2 cellular contexts compared by ENCODE assay signal in the genomic region with DNA sequence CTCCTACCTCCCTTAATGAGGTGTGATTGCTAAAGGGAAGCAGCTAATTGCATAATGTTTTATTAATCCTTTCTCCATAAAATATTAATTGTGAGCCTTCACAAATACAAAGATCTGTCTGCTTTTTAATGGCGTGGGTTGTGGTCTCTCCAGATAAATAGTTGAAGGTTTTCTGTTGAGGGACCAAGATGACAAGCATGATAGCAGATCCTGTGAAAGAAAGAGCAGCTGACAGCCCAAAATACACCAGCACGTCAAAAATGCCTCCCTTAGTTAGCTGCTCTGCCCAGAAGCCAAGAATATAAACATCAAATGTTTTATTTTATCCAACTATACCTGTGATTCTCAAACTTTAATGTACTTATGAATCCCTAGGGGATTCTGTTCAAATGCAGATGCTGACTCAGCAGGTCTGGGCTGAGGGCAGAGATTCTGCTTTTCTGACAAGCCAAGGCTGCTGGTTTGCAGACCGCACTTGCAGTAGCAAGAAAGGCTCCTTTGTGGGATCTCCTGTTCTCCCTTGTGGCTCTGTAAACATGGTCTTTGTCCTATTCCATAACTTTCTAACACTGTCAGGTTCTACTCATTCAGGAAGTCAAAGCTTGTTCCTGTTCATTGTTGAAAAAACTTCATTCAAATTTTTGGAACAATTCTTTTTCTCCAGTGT.
A peak's percentile ranks its signal among the peaks of the same experiment; 100 is the strongest.
TF ChIP-seq lines count a peak whose summit lies in the region.

No MANE protein-coding gene starts in this region.

TF ChIP-seq in K562, 482 proteins besides CTCF, POLR2A, EP300 and RAD21 (continued from another document and continues in another):
- TF ChIP-seq, protein P1, sequence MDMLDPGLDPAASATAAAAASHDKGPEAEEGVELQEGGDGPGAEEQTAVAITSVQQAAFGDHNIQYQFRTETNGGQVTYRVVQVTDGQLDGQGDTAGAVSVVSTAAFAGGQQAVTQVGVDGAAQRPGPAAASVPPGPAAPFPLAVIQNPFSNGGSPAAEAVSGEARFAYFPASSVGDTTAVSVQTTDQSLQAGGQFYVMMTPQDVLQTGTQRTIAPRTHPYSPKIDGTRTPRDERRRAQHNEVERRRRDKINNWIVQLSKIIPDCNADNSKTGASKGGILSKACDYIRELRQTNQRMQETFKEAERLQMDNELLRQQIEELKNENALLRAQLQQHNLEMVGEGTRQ (CRISPR knock-in tag; IDR thresholded peaks at IDR 0.05), result no peak
- TF ChIP-seq E2F6 (IDR thresholded peaks at IDR 0.05; ENCODE audit: borderline replicate concordance in 1 of 2, extremely low read depth in 1 of 2, insufficient read depth in 1 of 2, insufficient read length in 1 of 2, low read depth in 1 of 2, low read length in 1 of 2, poor library complexity in 1 of 2, severe bottlenecking in 1 of 2), result no peak
- TF ChIP-seq, protein P2, sequence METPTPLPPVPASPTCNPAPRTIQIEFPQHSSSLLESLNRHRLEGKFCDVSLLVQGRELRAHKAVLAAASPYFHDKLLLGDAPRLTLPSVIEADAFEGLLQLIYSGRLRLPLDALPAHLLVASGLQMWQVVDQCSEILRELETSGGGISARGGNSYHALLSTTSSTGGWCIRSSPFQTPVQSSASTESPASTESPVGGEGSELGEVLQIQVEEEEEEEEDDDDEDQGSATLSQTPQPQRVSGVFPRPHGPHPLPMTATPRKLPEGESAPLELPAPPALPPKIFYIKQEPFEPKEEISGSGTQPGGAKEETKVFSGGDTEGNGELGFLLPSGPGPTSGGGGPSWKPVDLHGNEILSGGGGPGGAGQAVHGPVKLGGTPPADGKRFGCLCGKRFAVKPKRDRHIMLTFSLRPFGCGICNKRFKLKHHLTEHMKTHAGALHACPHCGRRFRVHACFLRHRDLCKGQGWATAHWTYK (CRISPR knock-in tag; IDR thresholded peaks at IDR 0.05), result no peak
- TF ChIP-seq TCF7L2 (IDR thresholded peaks at IDR 0.05; ENCODE audit: low read depth, low read length), result no peak
- TF ChIP-seq IRF2 (CRISPR knock-in tag; IDR thresholded peaks at IDR 0.05), result no peak
- peak; percentile 89 for TF ChIP-seq ZNF316 (IDR thresholded peaks at IDR 0.05)
- no peak for TF ChIP-seq HMG20A (CRISPR knock-in tag; conservative IDR thresholded peaks at IDR 0.05)
- TF ChIP-seq CEBPG (CRISPR knock-in tag; IDR thresholded peaks at IDR 0.05), result no peak
- no peak for TF ChIP-seq CEBPG (tag; conservative IDR thresholded peaks at IDR 0.05 in 1 of 2, IDR thresholded peaks at IDR 0.05 in 1 of 2)
- no peak for TF ChIP-seq MEF2D (tag; conservative IDR thresholded peaks at IDR 0.05; ENCODE audit: low read depth)
- TF ChIP-seq ETV5 (CRISPR knock-in tag; IDR thresholded peaks at IDR 0.05; ENCODE audit: low read depth), result no peak
- TF ChIP-seq, protein P3, sequence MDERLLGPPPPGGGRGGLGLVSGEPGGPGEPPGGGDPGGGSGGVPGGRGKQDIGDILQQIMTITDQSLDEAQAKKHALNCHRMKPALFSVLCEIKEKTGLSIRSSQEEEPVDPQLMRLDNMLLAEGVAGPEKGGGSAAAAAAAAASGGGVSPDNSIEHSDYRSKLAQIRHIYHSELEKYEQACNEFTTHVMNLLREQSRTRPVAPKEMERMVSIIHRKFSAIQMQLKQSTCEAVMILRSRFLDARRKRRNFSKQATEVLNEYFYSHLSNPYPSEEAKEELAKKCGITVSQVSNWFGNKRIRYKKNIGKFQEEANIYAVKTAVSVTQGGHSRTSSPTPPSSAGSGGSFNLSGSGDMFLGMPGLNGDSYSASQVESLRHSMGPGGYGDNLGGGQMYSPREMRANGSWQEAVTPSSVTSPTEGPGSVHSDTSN (CRISPR knock-in tag; IDR thresholded peaks at IDR 0.05; ENCODE audit: low read depth), result no peak
- TF ChIP-seq, protein P3 (tag; conservative IDR thresholded peaks at IDR 0.05; ENCODE audit: low read depth), result no peak
- TF ChIP-seq, protein P4, sequence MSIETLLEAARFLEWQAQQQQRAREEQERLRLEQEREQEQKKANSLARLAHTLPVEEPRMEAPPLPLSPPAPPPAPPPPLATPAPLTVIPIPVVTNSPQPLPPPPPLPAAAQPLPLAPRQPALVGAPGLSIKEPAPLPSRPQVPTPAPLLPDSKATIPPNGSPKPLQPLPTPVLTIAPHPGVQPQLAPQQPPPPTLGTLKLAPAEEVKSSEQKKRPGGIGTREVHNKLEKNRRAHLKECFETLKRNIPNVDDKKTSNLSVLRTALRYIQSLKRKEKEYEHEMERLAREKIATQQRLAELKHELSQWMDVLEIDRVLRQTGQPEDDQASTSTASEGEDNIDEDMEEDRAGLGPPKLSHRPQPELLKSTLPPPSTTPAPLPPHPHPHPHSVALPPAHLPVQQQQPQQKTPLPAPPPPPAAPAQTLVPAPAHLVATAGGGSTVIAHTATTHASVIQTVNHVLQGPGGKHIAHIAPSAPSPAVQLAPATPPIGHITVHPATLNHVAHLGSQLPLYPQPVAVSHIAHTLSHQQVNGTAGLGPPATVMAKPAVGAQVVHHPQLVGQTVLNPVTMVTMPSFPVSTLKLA (conservative IDR thresholded peaks at IDR 0.05), result no peak
- no peak for TF ChIP-seq SOX6 (IDR thresholded peaks at IDR 0.05)
- peak; percentile 92 for TF ChIP-seq MAFK (IDR thresholded peaks at IDR 0.05; ENCODE audit: low read length)
- peak; percentile 90 for TF ChIP-seq MAFF (IDR thresholded peaks at IDR 0.05; ENCODE audit: low read length)
- TF ChIP-seq MAFG (tag; conservative IDR thresholded peaks at IDR 0.05), result peak; percentile 85
- TF ChIP-seq GABPA (tag; conservative IDR thresholded peaks at IDR 0.05; ENCODE audit: low read depth), result no peak
- no peak for TF ChIP-seq NFRKB (IDR thresholded peaks at IDR 0.05; ENCODE audit: low read depth)
- TF ChIP-seq CCAR2 (IDR thresholded peaks at IDR 0.05; ENCODE audit: low read depth, low read length), result no peak
- no peak for TF ChIP-seq ZNF764 (CRISPR knock-in tag; IDR thresholded peaks at IDR 0.05; ENCODE audit: low read depth)
- peak; percentile 88 for TF ChIP-seq C11orf30 (IDR thresholded peaks at IDR 0.05; ENCODE audit: low read depth)
- TF ChIP-seq ETV1 (tag; conservative IDR thresholded peaks at IDR 0.05; ENCODE audit: low read depth), result no peak

TF ChIP-seq in SK-N-SH, 30 proteins besides CTCF, POLR2A, EP300 and RAD21 (continued from another document):
- no peak for TF ChIP-seq USF1 (IDR thresholded peaks at IDR 0.05; ENCODE audit: borderline replicate concordance, low read depth)
- no peak for TF ChIP-seq IRF3 (IDR thresholded peaks at IDR 0.05; ENCODE audit: low read depth, low read length)
- TF ChIP-seq FOXM1 (IDR thresholded peaks at IDR 0.05; ENCODE audit: low read depth), result no peak
